34 cellular contexts compared by ENCODE assay signal in genomic region chr10:17576768-17577167, GRCh38. TPM values are rescaled to one million over a fixed set of nuclear protein-coding genes. Genes with fewer than 3 reads are reported as not detected.
"Had no signal": no experiment of that assay in that cellular context is flagged by ENCODE, and none has a peak within 500 bp of the region (broad histone marks: within the 10 kb centered on the region; RNA-seq: fewer than 3 reads in every experiment).

No MANE protein-coding gene starts in this region.

- H3K4me3 Mint-ChIP-seq: activated CD4-positive, alpha-beta T cell treated with anti-CD3 and anti-CD28 coated beads for 36 hours; activated CD4-positive, alpha-beta T cell treated with anti-CD3 and anti-CD28 coated beads, Interleukin-2, amount 10 ng/mL, durations not matched to agents 7 days and 5 days; activated CD8-positive, alpha-beta T cell treated with anti-CD3 and anti-CD28 coated beads, Interleukin-2, amount 10 ng/mL, durations not matched to agents 7 days and 5 days; activated naive CD4-positive, alpha-beta T cell treated with anti-CD3 and anti-CD28 coated beads, Interleukin-2, amount 10 ng/mL, durations not matched to agents 7 days and 5 days; activated naive CD8-positive, alpha-beta T cell treated with anti-CD3 and anti-CD28 coated beads for 36 hours; activated T-cell treated with anti-CD3 and anti-CD28 coated beads, Interleukin-2, amount 50 U/mL, for 4 hours; activated T-helper 1 cell treated with anti-CD3 and anti-CD28 coated beads, Interleukin-12 subunit alpha, Interleukin-12 subunit beta, Interleukin-2, Interleukin-4 antibody, amounts not matched to agents 30 ng/mL and 10 ng/mL and 1 ng/mL, durations not matched to agents 14 hours and 24 hours and 36 hours; IgD-negative memory B cell; WTC11 had no signal

- H3K4me3 ChIP-seq: ascending aorta, body of pancreas, breast epithelium, Peyer's patch had no signal

- H3K27me3 ChIP-seq: ascending aorta, body of pancreas, breast epithelium, Peyer's patch had no signal

- H3K9ac ChIP-seq: KMS-11 had no signal

- H3K4me1 Mint-ChIP-seq: activated CD4-positive, alpha-beta T cell treated with anti-CD3 and anti-CD28 coated beads for 36 hours; activated CD4-positive, alpha-beta T cell treated with anti-CD3 and anti-CD28 coated beads, Interleukin-2, amount 10 ng/mL, durations not matched to agents 7 days and 5 days; activated naive CD8-positive, alpha-beta T cell treated with anti-CD3 and anti-CD28 coated beads for 36 hours; IgD-negative memory B cell; WTC11 had no signal

- H3K27ac ChIP-seq: ascending aorta, body of pancreas, breast epithelium, KMS-11, Peyer's patch, RWPE1 had no signal

- H3K9me3 Mint-ChIP-seq: activated CD4-positive, alpha-beta T cell treated with anti-CD3 and anti-CD28 coated beads, Interleukin-2, amount 10 ng/mL, durations not matched to agents 7 days and 5 days; activated naive CD4-positive, alpha-beta T cell treated with anti-CD3 and anti-CD28 coated beads, Interleukin-2, amount 10 ng/mL, durations not matched to agents 7 days and 5 days; activated naive CD8-positive, alpha-beta T cell treated with anti-CD3 and anti-CD28 coated beads for 36 hours; activated T-cell treated with anti-CD3 and anti-CD28 coated beads, Interleukin-2, amount 50 U/mL, for 4 hours; activated T-helper 1 cell treated with anti-CD3 and anti-CD28 coated beads, Interleukin-12 subunit alpha, Interleukin-12 subunit beta, Interleukin-2, Interleukin-4 antibody, amounts not matched to agents 30 ng/mL and 10 ng/mL and 1 ng/mL, durations not matched to agents 14 hours and 24 hours and 36 hours had no signal

- DNase-seq: activated CD4-positive, alpha-beta T cell treated with anti-CD3 and anti-CD28 coated beads for 36 hours; activated CD4-positive, alpha-beta T cell treated with anti-CD3 and anti-CD28 coated beads, Interleukin-2, amount 10 ng/mL, durations not matched to agents 7 days and 5 days; activated CD4-positive, alpha-beta T cell treated with anti-CD3 and anti-CD28 coated beads, Interleukin-2, amount 50 U/mL, for 48 hours; activated CD8-positive, alpha-beta T cell treated with anti-CD3 and anti-CD28 coated beads, Interleukin-2, amount 10 ng/mL, durations not matched to agents 7 days and 5 days; activated gamma-delta T cell treated with Interleukin-2 at 50 U/mL for 16 hours; activated naive CD4-positive, alpha-beta T cell treated with anti-CD3 and anti-CD28 coated beads, Interleukin-2, amount 10 ng/mL, durations not matched to agents 7 days and 5 days; activated naive CD8-positive, alpha-beta T cell treated with anti-CD3 and anti-CD28 coated beads for 36 hours; activated T-cell treated with anti-CD3 and anti-CD28 coated beads for 4 hours; activated T-cell treated with anti-CD3 and anti-CD28 coated beads, Interleukin-2, amount 50 U/mL, for 4 hours; amygdala; body of pancreas; NCI-H1092; NCI-H1436 treated with DMSO at 0.1 percent for 48 hours; NCI-H1694 treated with DMSO at 0.1 percent for 48 hours; NCI-H2029; NCI-H345; NCI-H524 treated with DMSO at 0.1 percent for 48 hours; PC-3; Peyer's patch; SIG-M5; SW 1271; T-helper 1 cell; T-helper 2 cell; T-helper 9 cell had no signal

- H3K9me3 ChIP-seq: ascending aorta, body of pancreas, breast epithelium, Peyer's patch had no signal

- H3K27me3 Mint-ChIP-seq: activated naive CD4-positive, alpha-beta T cell treated with anti-CD3 and anti-CD28 coated beads, Interleukin-2, amount 10 ng/mL, durations not matched to agents 7 days and 5 days; activated naive CD8-positive, alpha-beta T cell treated with anti-CD3 and anti-CD28 coated beads for 36 hours had no signal

- ATAC-seq: activated CD4-positive, alpha-beta T cell treated with anti-CD3 and anti-CD28 coated beads for 36 hours; activated CD4-positive, CD25-positive, alpha-beta regulatory T cell treated with anti-CD3 and anti-CD28 coated beads, Interleukin-2, amount 50 U/mL, for 24 hours; activated CD8-positive, alpha-beta T cell treated with anti-CD3 and anti-CD28 coated beads, Interleukin-2, amount 10 ng/mL, durations not matched to agents 7 days and 5 days; activated T-cell treated with anti-CD3 and anti-CD28 coated beads, Interleukin-2, amount 50 U/mL, for 4 hours; body of pancreas; PC-3; Right ventricle myocardium inferior; SK-N-SH treated with all-trans-retinoic acid at 6 μM for 48 hours; WTC11 had no signal

- H3K27ac Mint-ChIP-seq: activated CD4-positive, alpha-beta T cell treated with anti-CD3 and anti-CD28 coated beads for 36 hours; activated CD4-positive, alpha-beta T cell treated with anti-CD3 and anti-CD28 coated beads, Interleukin-2, amount 10 ng/mL, durations not matched to agents 7 days and 5 days; activated CD8-positive, alpha-beta T cell treated with anti-CD3 and anti-CD28 coated beads, Interleukin-2, amount 10 ng/mL, durations not matched to agents 7 days and 5 days; activated naive CD4-positive, alpha-beta T cell treated with anti-CD3 and anti-CD28 coated beads, Interleukin-2, amount 10 ng/mL, durations not matched to agents 7 days and 5 days; activated naive CD8-positive, alpha-beta T cell treated with anti-CD3 and anti-CD28 coated beads for 36 hours; activated T-helper 1 cell treated with anti-CD3 and anti-CD28 coated beads, Interleukin-12 subunit alpha, Interleukin-12 subunit beta, Interleukin-2, Interleukin-4 antibody, amounts not matched to agents 30 ng/mL and 10 ng/mL and 1 ng/mL, durations not matched to agents 14 hours and 24 hours and 36 hours; IgD-negative memory B cell; WTC11 had no signal

- H3K4me2 ChIP-seq: KMS-11 had no signal

- H3K36me3 ChIP-seq: ascending aorta, breast epithelium, Peyer's patch had no signal

- H3K36me3 Mint-ChIP-seq: activated naive CD4-positive, alpha-beta T cell treated with anti-CD3 and anti-CD28 coated beads, Interleukin-2, amount 10 ng/mL, durations not matched to agents 7 days and 5 days; activated naive CD8-positive, alpha-beta T cell treated with anti-CD3 and anti-CD28 coated beads for 36 hours; IgD-negative memory B cell; WTC11 had no signal

- H3K4me1 ChIP-seq: ascending aorta, body of pancreas, breast epithelium, Peyer's patch had no signal

RNA-seq across cellular contexts. Expression of gene HACD1, which starts 40.4 kb away (rescaled TPM):
- polyA plus RNA-seq: IgD-negative memory B cell had no signal
